In the genomic region with DNA sequence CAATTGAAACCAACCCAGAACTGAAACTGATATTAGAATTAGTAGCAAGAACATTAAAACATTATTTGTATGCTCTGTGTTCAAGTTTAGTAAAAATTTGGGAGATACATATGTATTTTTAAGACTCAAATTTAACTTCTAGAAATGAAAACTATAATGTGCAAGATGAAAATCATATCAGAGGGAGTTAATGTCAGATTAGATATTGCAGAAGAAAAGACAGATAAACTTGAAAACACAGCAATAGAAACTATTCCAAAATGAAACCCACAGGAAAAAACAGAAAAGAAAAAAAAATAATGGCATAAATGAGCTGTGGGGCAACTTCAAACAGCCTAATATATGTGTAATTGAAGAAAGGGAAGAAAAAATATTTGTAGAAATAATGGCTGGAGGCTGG, we compare ENCODE assay signal across 9 cellular contexts.
"Had no signal": no experiment of that assay in that cellular context is flagged by ENCODE, and none has a peak within 500 bp of the region (broad histone marks: within the 10 kb centered on the region; RNA-seq: fewer than 3 reads in every experiment).

No MANE protein-coding gene starts in this region.

- FAIRE-seq: H1 had no signal

- H2AFZ ChIP-seq: GM23248, GM23338 had no signal

- H3K4me1 ChIP-seq: HAP-1 had no signal

- ATAC-seq: HCT116 had no signal

- H3K36me3 ChIP-seq: HAP-1 had no signal

- H3K9ac ChIP-seq: GM23248 had no signal

- H3K27ac ChIP-seq: GM23248 had no signal

- H3K4me2 ChIP-seq: GM23338 had no signal

- H3K9me3 ChIP-seq: HAP-1 had no signal

- H3K4me3 ChIP-seq: GM23248, GM23338, HAP-1 had no signal

- DNase-seq: GM23248, GOT3, H9, HCEC 1CT, HFFc6 had no signal
